ENCODE assay signal across 8 cellular contexts in genomic region chr22:46122511-46122971, GRCh38. TPM values are rescaled to one million over a fixed set of nuclear protein-coding genes. Genes with fewer than 3 reads are reported as not detected.
A peak's percentile ranks its signal among the peaks of the same experiment; 100 is the strongest.
DNase-seq lines count a peak whose midpoint lies in the region; ATAC-seq and TF ChIP-seq lines count a peak whose summit lies in the region.

No MANE protein-coding gene starts in this region.

- H3K9me3 ChIP-seq in NT2/D1 (ENCODE audit: insufficient read depth, low read length) = no peaks in the 10 kb centered on the region

- H3K4me3 Mint-ChIP-seq in nephron progenitor cell = no peak overlapping the region

- peaks cover 3% of the 10 kb centered on the region for H3K27me3 ChIP-seq in NT2/D1 (ENCODE audit: insufficient read depth, insufficient read length)

- peak overlapping the region; percentile 32 for H3K9ac ChIP-seq in NT2/D1 (ENCODE audit: insufficient read length, low read depth)

- peak; percentile 33 to 34 for DNase-seq in NCI-H2081 (lab: John Stamatoyannopoulos, UW)
- DNase-seq in NCI-H2081 treated with DMSO at 0.1 percent for 48 hours (lab: John Stamatoyannopoulos, UW) = no peak
- DNase-seq in NT2/D1 (ENCODE audit: low read depth, low spot score) = no peak
- peak; percentile 73 for DNase-seq in activated T-cell treated with anti-CD3 and anti-CD28 coated beads for 48 hours (ENCODE audit: low read depth)
- peak; percentile 86 for DNase-seq in nephron progenitor cell
- DNase-seq in stimulated activated naive CD4-positive, alpha-beta T cell treated with Interleukin-2 at 50 U/mL for 16 hours (lab: John Stamatoyannopoulos, UW) = peak; percentile 68

- no peaks in the 10 kb centered on the region for H3K36me3 ChIP-seq in NT2/D1 (ENCODE audit: insufficient read depth, insufficient read length, low read length)

- peaks cover 4% of the 10 kb centered on the region for H3K4me1 Mint-ChIP-seq in nephron progenitor cell

- TF ChIP-seq CTCF in nephron progenitor cell (IDR thresholded peaks at IDR 0.05) = peak; percentile 90

- peaks cover 10% of the 10 kb centered on the region for H3K27me3 Mint-ChIP-seq in nephron progenitor cell (ENCODE audit: low read depth, poor library complexity)

- no peak overlapping the region for H3K4me3 ChIP-seq in NT2/D1 (ENCODE audit: insufficient read length, low read depth)

- no peaks in the 10 kb centered on the region for H3K4me1 ChIP-seq in NT2/D1 (ENCODE audit: insufficient read depth, insufficient read length)

- no peak overlapping the region for H3K27ac Mint-ChIP-seq in nephron progenitor cell

- H3K36me3 Mint-ChIP-seq in nephron progenitor cell (ENCODE audit: low read depth) = no peaks in the 10 kb centered on the region

- peak; percentile 6 for ATAC-seq in esophagus mucosa
- ATAC-seq in HG02973 (IDR thresholded peaks at IDR 0.05; ENCODE audit: unreplicated experiment) = no peak

- no peaks in the 10 kb centered on the region for H3K9me3 Mint-ChIP-seq in nephron progenitor cell

RNA-seq across cellular contexts. Expression of gene PPARA, which starts 27.8 kb away (rescaled TPM):
- 12.9 TPM for total RNA-seq in esophagus mucosa

Comparison
In these comparisons a context has a peak if more than half of its experiments do, and no peak if none do; other contexts are left out.
1. DNase-seq: peak in NCI-H2081 (2 of 2), activated T-cell treated with anti-CD3 and anti-CD28 coated beads for 48 hours (single experiment), nephron progenitor cell (single experiment) and stimulated activated naive CD4-positive, alpha-beta T cell treated with Interleukin-2 at 50 U/mL for 16 hours (single experiment); none in NCI-H2081 treated with DMSO at 0.1 percent for 48 hours (single experiment) and NT2/D1 (single experiment).